Comparison of ENCODE assay signal across 26 cellular contexts in genomic region chr6:120844084-120844483, GRCh38.
"Had no signal": no experiment of that assay in that cellular context is flagged by ENCODE, and none has a peak within 500 bp of the region (broad histone marks: within the 10 kb centered on the region; RNA-seq: fewer than 3 reads in every experiment).

No MANE protein-coding gene starts in this region.

- DNase-seq: hypothalamus; immature natural killer cell; kidney; left colon; left ventricle myocardium inferior; mesendoderm; naive B cell; natural killer cell; nephron progenitor cell; ovary; right lobe of liver; stimulated activated CD4-positive, alpha-beta T cell treated with anti-CD3 and anti-CD28 coated beads, Interleukin-12 subunit alpha, Interleukin-12 subunit beta, amount 100 ng/mL, for 4 hours; stimulated activated CD4-positive, alpha-beta T cell treated with anti-CD3 and anti-CD28 coated beads, Interleukin-15, amount 100 ng/mL, for 24 hours; stimulated activated CD4-positive, alpha-beta T cell treated with anti-CD3 and anti-CD28 coated beads, Interleukin-2, amount 100 ng/mL, for 24 hours; stimulated activated CD4-positive, alpha-beta T cell treated with anti-CD3 and anti-CD28 coated beads, Interleukin-4, amount 100 ng/mL, for 1 hour; stimulated activated naive B cell treated with anti-CD40 and anti-IgM and Interleukin-4, amounts not matched to agents 10 μg/mL and 1 μg/mL and 100 μg/mL, for 72 hours; stimulated activated naive CD8-positive, alpha-beta T cell treated with anti-CD3 and anti-CD28 coated beads, Interleukin-15, Interleukin-2, amounts not matched to agents 100 U/mL and 50 U/mL, for 24 hours; stomach; testis; thyroid gland; transverse colon; upper lobe of left lung had no signal

- H3K27ac ChIP-seq: left ventricle myocardium inferior, ovary, right atrium auricular region, right lobe of liver, skin epidermis, stomach, testis, thyroid gland, transverse colon, upper lobe of left lung, vagina had no signal

- H3K27me3 ChIP-seq: ovary, right atrium auricular region, right lobe of liver, stomach, testis, thyroid gland, transverse colon, upper lobe of left lung, vagina had no signal

- H3K4me3 ChIP-seq: left ventricle myocardium inferior, lung, ovary, right atrium auricular region, right lobe of liver, skin epidermis, stomach, testis, thyroid gland, transverse colon, upper lobe of left lung, vagina had no signal

- H3K9me3 ChIP-seq: left ventricle myocardium inferior, ovary, right atrium auricular region, right lobe of liver, stomach, testis, thyroid gland, transverse colon, upper lobe of left lung, vagina had no signal

- H3K36me3 ChIP-seq: left ventricle myocardium inferior, ovary, right atrium auricular region, right lobe of liver, stomach, thyroid gland, transverse colon, upper lobe of left lung, vagina had no signal
